In genomic region chr4:65580551-65580950, GRCh38 we compare ENCODE assay signal across 18 cellular contexts.
DNase-seq lines count a peak whose midpoint lies in the region; ATAC-seq, FAIRE-seq and TF ChIP-seq lines count a peak whose summit lies in the region.
"Had no signal": no experiment of that assay in that cellular context is flagged by ENCODE, and none has a peak within 500 bp of the region (broad histone marks: within the 10 kb centered on the region; RNA-seq: fewer than 3 reads in every experiment).

No MANE protein-coding gene starts in this region.

- no peak overlapping the region for H3K4me2 ChIP-seq in A549

- peak; percentile 30 to 43 for TF ChIP-seq RAD21 in A549 (conservative IDR thresholded peaks at IDR 0.05 in 1 of 2, IDR thresholded peaks at IDR 0.05 in 1 of 2)

- no peak overlapping the region for H3K4me3 ChIP-seq in A549
- H3K4me3 ChIP-seq: adrenal gland, Peyer's patch, prostate gland, thyroid gland had no signal

- ATAC-seq in A549 (no peak), WTC11 (peak; percentile 30; the same call in 1 of the 2 replicates), HG03342 (IDR thresholded peaks at IDR 0.05; ENCODE audit: unreplicated experiment) (no peak), HG03196 (IDR thresholded peaks at IDR 0.05; ENCODE audit: unreplicated experiment) (no peak)

- no peaks in the 10 kb centered on the region for H3K9me3 Mint-ChIP-seq in WTC11

- no peak for TF ChIP-seq EP300 in A549 (IDR thresholded peaks at IDR 0.05)

- no peaks in the 10 kb centered on the region for H3K27me3 Mint-ChIP-seq in WTC11 (ENCODE audit: low read depth)
- H3K27me3 Mint-ChIP-seq: B cell had no signal

- H3K27ac ChIP-seq in A549: no peak overlapping the region
- H3K27ac ChIP-seq: adrenal gland, Peyer's patch, prostate gland, thyroid gland had no signal

- H3K9me3 ChIP-seq in A549: no peaks in the 10 kb centered on the region
- H3K9me3 ChIP-seq: adrenal gland, Peyer's patch, prostate gland, thyroid gland had no signal

- 83% methylated on average over 1 of the region's 1 CpG for WGBS in A549 (ENCODE audit: missing lambda C conversion rate)

- no peaks in the 10 kb centered on the region for H3K36me3 Mint-ChIP-seq in WTC11

- DNase-seq in A549 (ENCODE audit: low read depth in 1 of 2, low spot score in 1 of 2): peak in 1 of 2 experiments; percentile 18
- DNase-seq in HCEC 1CT: peak; percentile 6
- no peak for DNase-seq in WTC11 (ENCODE audit: low spot score)
- peak; percentile 11 for DNase-seq in glomerular visceral epithelial cell (ENCODE audit: extremely low spot score)
- no peak for DNase-seq in AG20443 (ENCODE audit: low spot score)
- DNase-seq in GF-D8 (lab: John Stamatoyannopoulos, UW): no peak
- DNase-seq: activated T-cell treated with anti-CD3 and anti-CD28 coated beads, Interleukin-2, amount 50 U/mL, for 48 hours; adrenal gland; dermis blood vessel endothelial cell; foreskin fibroblast; NCI-H1105 treated with DMSO at 0.1 percent for 48 hours; NCI-H510A; Peyer's patch; thyroid gland had no signal

- TF ChIP-seq POLR2A in A549 (IDR thresholded peaks at IDR 0.05; ENCODE audit: low read length): no peak

- H3K4me1 ChIP-seq in A549: no peaks in the 10 kb centered on the region
- H3K4me1 ChIP-seq: adrenal gland, Peyer's patch, prostate gland, thyroid gland had no signal

- CTCF ChIA-PET in A549 (lab: Yijun Ruan, JAX): no interaction called here
- CTCF ChIA-PET in WTC11 (lab: Charles Lee): no interaction called here

- no peak overlapping the region for H3K4me3 Mint-ChIP-seq in WTC11
- H3K4me3 Mint-ChIP-seq: B cell had no signal

- peaks cover 19% of the 10 kb centered on the region for H3K4me1 Mint-ChIP-seq in WTC11
- H3K4me1 Mint-ChIP-seq: B cell had no signal

- POLR2A ChIA-PET in A549 (lab: Yijun Ruan, JAX): no interaction called here
- POLR2A ChIA-PET in WTC11 (lab: Charles Lee): no interaction called here

- TF ChIP-seq CTCF in A549 (IDR thresholded peaks at IDR 0.05) (no peak), WTC11 (IDR thresholded peaks at IDR 0.05) (no peak)

- H3K27ac Mint-ChIP-seq in WTC11: no peak overlapping the region
- H3K27ac Mint-ChIP-seq: B cell had no signal

- FAIRE-seq in A549 (lab: Jason Lieb, UNC): no peak

TF ChIP-seq in A549, 52 proteins besides CTCF, POLR2A, EP300 and RAD21:
- TF ChIP-seq RNF2 (IDR thresholded peaks at IDR 0.05; ENCODE audit: borderline replicate concordance, low read depth): no peak
- peak; percentile 16; the same call in 1 of the 3 replicates for TF ChIP-seq SMC3 (IDR thresholded peaks at IDR 0.05)

TF ChIP-seq in WTC11, 78 proteins besides CTCF, POLR2A, EP300 and RAD21 (continues in another document):
- TF ChIP-seq ZNF512 (CRISPR knock-in tag; IDR thresholded peaks at IDR 0.05; ENCODE audit: borderline replicate concordance) (no peak), ARID4B (CRISPR knock-in tag; IDR thresholded peaks at IDR 0.05; ENCODE audit: borderline replicate concordance) (no peak), ZNF281 (CRISPR knock-in tag; IDR thresholded peaks at IDR 0.05) (no peak), E2F1 (CRISPR knock-in tag; IDR thresholded peaks at IDR 0.05) (no peak), CBFB (CRISPR knock-in tag; IDR thresholded peaks at IDR 0.05; ENCODE audit: low read depth) (no peak), IRF1 (CRISPR knock-in tag; IDR thresholded peaks at IDR 0.05) (no peak), MYBL2 (CRISPR knock-in tag; IDR thresholded peaks at IDR 0.05) (no peak), CREM (CRISPR knock-in tag; IDR thresholded peaks at IDR 0.05) (no peak), ZNF416 (CRISPR knock-in tag; IDR thresholded peaks at IDR 0.05) (no peak), ZMAT4 (CRISPR knock-in tag; IDR thresholded peaks at IDR 0.05) (no peak), SMAD4 (CRISPR knock-in tag; IDR thresholded peaks at IDR 0.05) (no peak)

Comparison
In these comparisons a context has a peak if more than half of its experiments do, and no peak if none do; other contexts are left out.
1. DNase-seq: peak in HCEC 1CT (single experiment) and glomerular visceral epithelial cell (single experiment); none in WTC11 (single experiment), AG20443 (single experiment) and GF-D8 (single experiment).